ENCODE assay signal across 18 cellular contexts in the genomic region with DNA sequence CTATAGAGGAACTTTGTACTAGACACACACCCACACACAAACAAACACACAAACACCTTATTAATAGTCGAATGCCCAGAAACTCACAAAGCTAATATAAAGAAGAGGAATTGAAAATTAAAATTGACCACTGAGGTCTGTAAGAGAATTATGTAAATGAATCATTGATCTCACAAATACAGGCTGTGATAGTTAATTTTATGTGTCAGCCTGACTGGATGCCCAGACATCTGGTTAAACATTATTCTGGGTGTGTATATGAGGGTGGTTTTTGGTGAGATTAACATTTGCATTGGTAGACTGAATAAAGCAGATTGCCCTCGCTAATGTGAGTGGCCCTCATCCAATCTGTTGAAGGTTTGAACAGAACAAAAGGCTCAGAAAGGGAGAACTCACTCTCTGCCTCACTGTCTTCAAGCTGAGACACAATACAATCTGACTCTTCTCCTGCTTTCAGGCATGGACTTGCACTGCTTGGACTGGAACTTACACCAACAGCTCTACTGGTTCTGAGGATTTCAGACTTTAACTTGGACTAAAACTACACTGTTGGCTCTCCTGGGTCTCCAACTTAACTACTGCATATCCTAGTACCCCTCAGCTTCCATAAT.
DNase-seq lines count a peak whose midpoint lies in the region; ATAC-seq and TF ChIP-seq lines count a peak whose summit lies in the region.
"Had no signal": no experiment of that assay in that cellular context is flagged by ENCODE, and none has a peak within 500 bp of the region (broad histone marks: within the 10 kb centered on the region; RNA-seq: fewer than 3 reads in every experiment).

No MANE protein-coding gene starts in this region.

- BruUV-seq in mammary epithelial cell (replicated peaks; lab: Mats Ljungman, UMichigan) = no TSS peak
- no TSS peak for BruUV-seq in PC-3 (replicated peaks; lab: Mats Ljungman, UMichigan)

- 83% methylated on average over 2 of the region's 2 CpGs for WGBS in mammary epithelial cell (ENCODE audit: low coverage, missing lambda C conversion rate)
- WGBS in esophagus muscularis mucosa = 82% methylated on average over 2 of the region's 2 CpGs

- TF ChIP-seq EP300 in esophagus muscularis mucosa (IDR thresholded peaks at IDR 0.05) = no peak

- H3K79me2 ChIP-seq in mammary epithelial cell (ENCODE audit: insufficient read depth, low read length) (peaks cover 31% of the 10 kb centered on the region), PC-3 (ENCODE audit: low read length) (no peaks in the 10 kb centered on the region)

- H3K4me1 ChIP-seq in mammary epithelial cell (ENCODE audit: insufficient read depth, low read length) (peaks cover 30% of the 10 kb centered on the region), breast epithelium (no peaks in the 10 kb centered on the region), PC-3 (ENCODE audit: insufficient read depth, low read length) (peaks cover 11% of the 10 kb centered on the region; the same call in 1 of the 2 replicates), esophagus muscularis mucosa (no peaks in the 10 kb centered on the region)
- H3K4me1 ChIP-seq: heart right ventricle, prostate gland had no signal

- ATAC-seq in HG02885 (IDR thresholded peaks at IDR 0.05; ENCODE audit: poor library complexity, unreplicated experiment) (peak; percentile 47), PC-3 (peak; percentile 66)
- ATAC-seq: HCT116, heart right ventricle, K562, left lobe of liver, T-helper 17 cell had no signal

- DNase-seq in mammary epithelial cell (peak; percentile 68), breast epithelium (ENCODE audit: low spot score in 2 of 2) (no peak), PC-3 (no peak), NCI-H2107 (lab: John Stamatoyannopoulos, UW) (no peak), NCI-H345 (lab: John Stamatoyannopoulos, UW) (no peak), esophagus muscularis mucosa (ENCODE audit: extremely low spot score) (no peak)
- DNase-seq in activated naive CD4-positive, alpha-beta T cell treated with anti-CD3 and anti-CD28 coated beads, Interleukin-2, amount 50 U/mL, for 16 hours = no peak
- DNase-seq: activated naive CD8-positive, alpha-beta T cell treated with anti-CD3 and anti-CD28 coated beads, Interleukin-2, amount 10 ng/mL, durations not matched to agents 7 days and 5 days; CD4-positive, CD25-positive, alpha-beta regulatory T cell; GDM1; heart right ventricle; NCI-H226; T-helper 17 cell had no signal

- no peaks in the 10 kb centered on the region for H4K20me1 ChIP-seq in mammary epithelial cell (ENCODE audit: insufficient read depth, low read length)
- H4K20me1 ChIP-seq in PC-3 (ENCODE audit: low read length) = no peaks in the 10 kb centered on the region

- H3K4me3 ChIP-seq in mammary epithelial cell (replicated peaks in 1 of 3; ENCODE audit: insufficient read depth in 1 of 3, low read depth in 2 of 3, low read length in 3 of 3) (no peak overlapping the region), breast epithelium (no peak overlapping the region), PC-3 (ENCODE audit: low read length) (no peak overlapping the region), esophagus muscularis mucosa (no peak overlapping the region)
- H3K4me3 ChIP-seq: heart right ventricle, K562, prostate gland had no signal

- H3K36me3 ChIP-seq in mammary epithelial cell (ENCODE audit: insufficient read depth, low read length) (no peaks in the 10 kb centered on the region), breast epithelium (no peaks in the 10 kb centered on the region), PC-3 (ENCODE audit: low read depth, low read length) (no peaks in the 10 kb centered on the region), esophagus muscularis mucosa (no peaks in the 10 kb centered on the region)
- H3K36me3 ChIP-seq: heart right ventricle, prostate gland had no signal

- H3K4me2 ChIP-seq in mammary epithelial cell (ENCODE audit: insufficient read depth, low read depth, low read length) = peak overlapping the region; percentile 55
- no peak overlapping the region for H3K4me2 ChIP-seq in PC-3 (ENCODE audit: low read length)

- TF ChIP-seq POLR2A in breast epithelium (IDR thresholded peaks at IDR 0.05) (no peak), esophagus muscularis mucosa (IDR thresholded peaks at IDR 0.05; ENCODE audit: low read depth) (no peak)

- H3K9me3 ChIP-seq in mammary epithelial cell (replicated peaks; ENCODE audit: insufficient read depth, low read length) (no peaks in the 10 kb centered on the region), breast epithelium (no peaks in the 10 kb centered on the region), PC-3 (ENCODE audit: low read length) (no peaks in the 10 kb centered on the region), esophagus muscularis mucosa (no peaks in the 10 kb centered on the region)
- H3K9me3 ChIP-seq: heart right ventricle, prostate gland had no signal

- POLR2A ChIA-PET in PC-3 (lab: Charles Lee; ENCODE audit: unreplicated experiment) = no interaction called here

- no peaks in the 10 kb centered on the region for H3K9me2 ChIP-seq in PC-3 (replicated peaks; ENCODE audit: low read length)

- H3K27me3 ChIP-seq in mammary epithelial cell (ENCODE audit: insufficient read depth, low read length) (no peaks in the 10 kb centered on the region), breast epithelium (no peaks in the 10 kb centered on the region), PC-3 (ENCODE audit: low read length) (no peaks in the 10 kb centered on the region), esophagus muscularis mucosa (no peaks in the 10 kb centered on the region)
- H3K27me3 ChIP-seq: heart right ventricle had no signal

- no peak overlapping the region for H3K9ac ChIP-seq in mammary epithelial cell (ENCODE audit: insufficient read depth, low read length)
- no peak overlapping the region for H3K9ac ChIP-seq in PC-3 (ENCODE audit: low read length)

- dilution Hi-C loops in mammary epithelial cell (cut with HindIII; ENCODE audit: low sequenced_read_pairs) = no loop called here

- H2AFZ ChIP-seq in mammary epithelial cell (ENCODE audit: low read depth, low read length) (peak overlapping the region; percentile 21), PC-3 (ENCODE audit: low read length) (peak overlapping the region; percentile 58)

- intact Hi-C loops in mammary epithelial cell (cut with micrococcal nuclease) (no loop called here), breast epithelium (cut with DNase I; ENCODE audit: low total_unique reads) (no loop called here), PC-3 (cut with micrococcal nuclease) (no loop called here), esophagus muscularis mucosa (cut with DNase I) (no loop called here)

- in situ Hi-C loops in mammary epithelial cell (cut with MboI; ENCODE audit: low sequenced_read_pairs in 2 of 2) = no loop called here

- TF ChIP-seq CTCF in mammary epithelial cell (conservative IDR thresholded peaks at IDR 0.05 in 1 of 2, IDR thresholded peaks at IDR 0.05 in 1 of 2; ENCODE audit: extremely low read depth in 1 of 2, insufficient read depth in 1 of 2, low read depth in 1 of 2, low read length in 2 of 2) (no peak), breast epithelium (IDR thresholded peaks at IDR 0.05) (no peak), PC-3 (conservative IDR thresholded peaks at IDR 0.05; ENCODE audit: low read depth, low read length) (no peak), esophagus muscularis mucosa (IDR thresholded peaks at IDR 0.05) (no peak)

- CTCF ChIA-PET in mammary epithelial cell (lab: Charles Lee; ENCODE audit: low non-redundant PET) = interaction anchor here (0.6 kb wide), 1 partner anchor 82 kb away, joined by 4 read pairs; no protein-coding TSS in a partner anchor
- CTCF ChIA-PET in PC-3 (lab: Charles Lee) = no interaction called here

- H3F3A ChIP-seq in PC-3 (ENCODE audit: low read length, unreplicated experiment) = no peaks in the 10 kb centered on the region

- H3K27ac ChIP-seq in mammary epithelial cell (ENCODE audit: insufficient read depth, low read depth, low read length) = peak overlapping the region; percentile 60
- H3K27ac ChIP-seq in breast epithelium = no peak overlapping the region
- H3K27ac ChIP-seq in PC-3 (ENCODE audit: low read length) = no peak overlapping the region
- no peak overlapping the region for H3K27ac ChIP-seq in esophagus muscularis mucosa (replicated peaks in 1 of 4)
- H3K27ac ChIP-seq: heart right ventricle, prostate gland had no signal
